ENCODE assay signal across 17 cellular contexts in the genomic region with DNA sequence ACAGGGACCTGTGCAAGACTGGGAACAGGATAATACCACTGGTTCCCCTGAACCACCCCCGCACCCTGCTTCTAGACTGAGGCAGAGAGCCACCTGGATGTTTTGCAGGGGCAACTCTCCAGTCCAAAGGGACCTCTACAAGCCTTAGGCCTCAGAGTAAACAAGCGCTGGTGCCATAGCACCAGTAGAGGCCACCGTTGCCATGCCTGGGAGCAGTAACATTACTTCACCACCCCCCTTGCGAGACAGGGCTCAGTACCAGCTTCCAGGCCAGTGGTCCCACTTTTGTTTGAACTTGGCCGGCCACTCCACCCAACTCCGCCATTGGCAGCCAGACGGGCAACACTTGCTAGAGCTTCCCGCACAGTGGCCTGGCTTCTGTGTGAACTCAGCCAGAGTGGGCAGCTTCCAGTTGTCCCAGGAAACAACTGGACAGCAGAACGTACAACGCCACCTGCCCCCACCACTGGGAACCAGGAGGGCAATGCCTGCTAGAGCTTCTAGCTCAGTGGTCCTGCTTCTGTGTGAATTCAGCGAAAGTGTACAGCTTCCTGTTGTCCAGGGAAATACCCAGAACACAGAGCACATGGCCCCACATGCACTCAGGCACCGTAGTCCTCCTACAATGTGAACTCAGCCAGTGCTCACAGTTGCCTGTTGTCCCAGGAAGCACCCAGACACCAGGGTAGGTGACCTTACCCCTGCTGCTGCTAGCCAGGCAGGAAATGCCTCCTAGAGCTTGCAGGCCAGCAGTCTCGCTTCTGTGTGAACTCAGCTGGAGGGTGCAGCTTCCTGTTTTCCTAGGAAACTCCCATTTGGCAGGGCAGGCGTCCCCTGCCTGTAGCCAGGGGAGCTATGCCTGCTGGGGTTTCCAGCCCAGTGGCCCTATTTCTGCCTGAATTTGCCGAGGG. TPM values are rescaled to one million over a fixed set of nuclear protein-coding genes. Genes with fewer than 3 reads are reported as not detected.
A peak's percentile ranks its signal among the peaks of the same experiment; 100 is the strongest.
DNase-seq lines count a peak whose midpoint lies in the region; FAIRE-seq and TF ChIP-seq lines count a peak whose summit lies in the region.
"Had no signal": no experiment of that assay in that cellular context is flagged by ENCODE, and none has a peak within 500 bp of the region (broad histone marks: within the 10 kb centered on the region; RNA-seq: fewer than 3 reads in every experiment).

No MANE protein-coding gene starts in this region.

- TF ChIP-seq CTCF in chondrocyte (IDR thresholded peaks at IDR 0.05) (no peak), Peyer's patch (IDR thresholded peaks at IDR 0.05) (no peak)

- peaks cover 4% of the 10 kb centered on the region for H3K9me3 Mint-ChIP-seq in chondrocyte (ENCODE audit: low read depth)

- peaks cover 0 to 17% (median 8%) of the 10 kb centered on the region in 5 donors for H3K4me1 ChIP-seq in subcutaneous abdominal adipose tissue (ENCODE audit: control insufficient read depth in 5 of 5, insufficient read depth in 5 of 5, low read length in 5 of 5)
- no peaks in the 10 kb centered on the region for H3K4me1 ChIP-seq in Peyer's patch
- H3K4me1 ChIP-seq: A549, body of pancreas, uterus had no signal

- TF ChIP-seq POLR2A in Peyer's patch (IDR thresholded peaks at IDR 0.05) (no peak), erythroblast (IDR thresholded peaks at IDR 0.05; ENCODE audit: low read length) (no peak)

- H3K27me3 ChIP-seq in subcutaneous abdominal adipose tissue (ENCODE audit: control insufficient read depth in 5 of 5, insufficient read depth in 4 of 5, low read length in 5 of 5) (peaks cover 0 to 19% (median 4%) of the 10 kb centered on the region in 5 donors), Peyer's patch (no peaks in the 10 kb centered on the region)
- H3K27me3 ChIP-seq: body of pancreas, uterus had no signal

- FAIRE-seq in HTR-8/SVneo (lab: Jason Lieb, UNC), result no peak
- FAIRE-seq: A549, G401.6 had no signal

- no peaks in the 10 kb centered on the region for H3K27me3 Mint-ChIP-seq in chondrocyte (ENCODE audit: low read depth)

- peak; percentile 5 for DNase-seq in NCI-H748 (lab: John Stamatoyannopoulos, UW; ENCODE audit: unreplicated experiment)
- DNase-seq in NCI-H748 treated with DMSO at 0.1 percent for 48 hours (lab: John Stamatoyannopoulos, UW), result no peak
- peak; percentile 72 for DNase-seq in chondrocyte (ENCODE audit: low spot score)
- DNase-seq in iPS-NIHi7 (ENCODE audit: extremely low spot score), result peak; percentile 45
- no peak for DNase-seq in HTR-8/SVneo (ENCODE audit: insufficient read length, low spot score)
- DNase-seq in Peyer's patch, result no peak
- DNase-seq in erythroblast (lab: John Stamatoyannopoulos, UW), result no peak
- DNase-seq: activated naive CD4-positive, alpha-beta T cell treated with Interleukin-2 at 50 U/mL for 16 hours; CD4-positive, alpha-beta memory T cell; glutamatergic neuron; stimulated activated naive CD4-positive, alpha-beta T cell treated with Interleukin-2 at 50 U/mL for 16 hours had no signal

- no peaks in the 10 kb centered on the region for H3K36me3 ChIP-seq in subcutaneous abdominal adipose tissue (ENCODE audit: control insufficient read depth in 5 of 5, insufficient read depth in 5 of 5, low read length in 5 of 5)
- H3K36me3 ChIP-seq in Peyer's patch, result no peaks in the 10 kb centered on the region
- H3K36me3 ChIP-seq: uterus had no signal

- no peak overlapping the region for H3K4me3 Mint-ChIP-seq in chondrocyte (ENCODE audit: unreplicated experiment)
- H3K4me3 Mint-ChIP-seq: CD4-positive, alpha-beta memory T cell; nephron had no signal

- peaks cover 7% of the 10 kb centered on the region for H3K4me1 Mint-ChIP-seq in chondrocyte (ENCODE audit: low read depth)
- H3K4me1 Mint-ChIP-seq: CD4-positive, alpha-beta memory T cell had no signal

- no peaks in the 10 kb centered on the region for H3K36me3 Mint-ChIP-seq in chondrocyte (ENCODE audit: low read depth)
- H3K36me3 Mint-ChIP-seq: CD4-positive, alpha-beta memory T cell had no signal

- no peak overlapping the region for H3K9ac ChIP-seq in subcutaneous abdominal adipose tissue (ENCODE audit: low read length in 5 of 5)

- H3K4me3 ChIP-seq in subcutaneous abdominal adipose tissue (ENCODE audit: low read depth in 1 of 5, low read length in 5 of 5) (no peak overlapping the region), Peyer's patch (no peak overlapping the region)
- H3K4me3 ChIP-seq: A549, body of pancreas, uterus had no signal

- H3K9me3 ChIP-seq in subcutaneous abdominal adipose tissue (ENCODE audit: control insufficient read depth in 5 of 5, low read length in 5 of 5), result no peaks in the 10 kb centered on the region
- H3K9me3 ChIP-seq in Peyer's patch, result no peaks in the 10 kb centered on the region
- H3K9me3 ChIP-seq: A549, body of pancreas, uterus had no signal

- no peak overlapping the region for H3K27ac Mint-ChIP-seq in chondrocyte (ENCODE audit: unreplicated experiment)
- H3K27ac Mint-ChIP-seq: CD4-positive, alpha-beta memory T cell; nephron had no signal

- peak overlapping the region; percentile 42 for H3K27ac ChIP-seq in subcutaneous abdominal adipose tissue (ENCODE audit: low read depth, low read length)
- H3K27ac ChIP-seq in Peyer's patch, result no peak overlapping the region
- H3K27ac ChIP-seq: A549, body of pancreas, uterus had no signal

RNA-seq across cellular contexts. Expression of gene PCDH19, which starts 39.9 kb away (rescaled TPM):
- total RNA-seq in chondrocyte, result 5.0 to 63.2 TPM (median 5.3 TPM) in 3 replicates
- total RNA-seq in Peyer's patch, result under 1 TPM; 0.35 to 0.94 (median 0.74) TPM
- total RNA-seq: CD4-positive, alpha-beta memory T cell had no signal

Comparison
In these comparisons a context has a peak if more than half of its experiments do, and no peak if none do; other contexts are left out.
1. DNase-seq: peak in NCI-H748 (single experiment), chondrocyte (single experiment) and iPS-NIHi7 (single experiment); none in NCI-H748 treated with DMSO at 0.1 percent for 48 hours (single experiment), HTR-8/SVneo (single experiment), Peyer's patch (0 of 3) and erythroblast (0 of 2).